Comparison of ENCODE assay signal across 8 cellular contexts in genomic region chr11:128172046-128172878, GRCh38.
DNase-seq lines count a peak whose midpoint lies in the region; ATAC-seq, FAIRE-seq and TF ChIP-seq lines count a peak whose summit lies in the region.

No MANE protein-coding gene starts in this region.

- no peak overlapping the region for H3K27ac Mint-ChIP-seq in naive thymus-derived CD8-positive, alpha-beta T cell
- no peak overlapping the region for H3K27ac Mint-ChIP-seq in stimulated activated memory B cell treated with anti-CD40 and anti-IgM and Interleukin-4, amounts not matched to agents 10 μg/mL and 1 μg/mL and 100 μg/mL, for 72 hours

- TF ChIP-seq CTCF in OCI-LY1 (IDR thresholded peaks at IDR 0.05; ENCODE audit: low read length): peak; percentile 64

- H3K27me3 ChIP-seq in OCI-LY1 (ENCODE audit: insufficient read depth, low read length): no peaks in the 10 kb centered on the region

- no peaks in the 10 kb centered on the region for H3K27me3 Mint-ChIP-seq in naive thymus-derived CD8-positive, alpha-beta T cell
- H3K27me3 Mint-ChIP-seq in stimulated activated memory B cell treated with anti-CD40 and anti-IgM and Interleukin-4, amounts not matched to agents 10 μg/mL and 1 μg/mL and 100 μg/mL, for 72 hours: peaks cover 6% of the 10 kb centered on the region

- H3K27ac ChIP-seq in OCI-LY1 (ENCODE audit: low read depth, low read length, poor library complexity, severe bottlenecking): no peak overlapping the region

- no peaks in the 10 kb centered on the region for H3K4me1 ChIP-seq in OCI-LY1 (ENCODE audit: insufficient read depth, low read length, severe bottlenecking)

- ATAC-seq in GM18517 (IDR thresholded peaks at IDR 0.05; ENCODE audit: unreplicated experiment) (peak; percentile 73), esophagus mucosa (peak; percentile 67)
- ATAC-seq in naive thymus-derived CD8-positive, alpha-beta T cell: peak; percentile 73 to 87
- ATAC-seq in stimulated activated memory B cell treated with anti-CD40 and anti-IgM and Interleukin-4, amounts not matched to agents 10 μg/mL and 1 μg/mL and 100 μg/mL, for 72 hours: peak; percentile 76

- no peaks in the 10 kb centered on the region for H3K36me3 ChIP-seq in OCI-LY1 (ENCODE audit: insufficient read depth, low read length)

- peaks cover 0 to 6% (median 0%) of the 10 kb centered on the region in 4 donors for H3K4me1 Mint-ChIP-seq in naive thymus-derived CD8-positive, alpha-beta T cell
- H3K4me1 Mint-ChIP-seq in stimulated activated memory B cell treated with anti-CD40 and anti-IgM and Interleukin-4, amounts not matched to agents 10 μg/mL and 1 μg/mL and 100 μg/mL, for 72 hours: no peaks in the 10 kb centered on the region

- H3K4me2 ChIP-seq in OCI-LY1 (ENCODE audit: low read length): no peak overlapping the region

- H3K36me3 Mint-ChIP-seq in naive thymus-derived CD8-positive, alpha-beta T cell: no peaks in the 10 kb centered on the region
- H3K36me3 Mint-ChIP-seq in stimulated activated memory B cell treated with anti-CD40 and anti-IgM and Interleukin-4, amounts not matched to agents 10 μg/mL and 1 μg/mL and 100 μg/mL, for 72 hours: no peaks in the 10 kb centered on the region

- no peaks in the 10 kb centered on the region for H3K79me2 ChIP-seq in OCI-LY1 (ENCODE audit: insufficient read depth, low read length)

- no peak overlapping the region for H3K4me3 Mint-ChIP-seq in naive thymus-derived CD8-positive, alpha-beta T cell
- no peak overlapping the region for H3K4me3 Mint-ChIP-seq in stimulated activated memory B cell treated with anti-CD40 and anti-IgM and Interleukin-4, amounts not matched to agents 10 μg/mL and 1 μg/mL and 100 μg/mL, for 72 hours

- POLR2A ChIA-PET in naive thymus-derived CD8-positive, alpha-beta T cell (lab: Charles Lee): interaction anchor here (0.7 to 2.4 kb wide), 5 partner anchors 346 to 666 kb away, joined by 3 to 24 read pairs (median 3); no protein-coding TSS in a partner anchor

- DNase-seq in HT1080 (ENCODE audit: low read depth): peak; percentile 78
- peak; percentile 86 for DNase-seq in activated T-cell treated with anti-CD3 and anti-CD28 coated beads for 1 hour (ENCODE audit: low read depth)
- peak; percentile 67 to 90 (median 80) for DNase-seq in naive thymus-derived CD8-positive, alpha-beta T cell

- H3K9ac ChIP-seq in OCI-LY1 (ENCODE audit: low read length): no peak overlapping the region

- H3K9me3 Mint-ChIP-seq in naive thymus-derived CD8-positive, alpha-beta T cell: no peaks in the 10 kb centered on the region
- no peaks in the 10 kb centered on the region for H3K9me3 Mint-ChIP-seq in stimulated activated memory B cell treated with anti-CD40 and anti-IgM and Interleukin-4, amounts not matched to agents 10 μg/mL and 1 μg/mL and 100 μg/mL, for 72 hours

- H3F3A ChIP-seq in OCI-LY1 (ENCODE audit: insufficient read depth, low read length): no peaks in the 10 kb centered on the region

- H3K9me3 ChIP-seq in OCI-LY1 (ENCODE audit: low read length): no peaks in the 10 kb centered on the region

- no peak overlapping the region for H3K4me3 ChIP-seq in OCI-LY1 (ENCODE audit: low read depth, low read length, poor library complexity, severe bottlenecking)

- FAIRE-seq in A204.1 (lab: Jason Lieb, UNC): peak; percentile 86

- no peak overlapping the region for H2AFZ ChIP-seq in OCI-LY1 (ENCODE audit: low read length)

- H3K9me2 ChIP-seq in OCI-LY1 (ENCODE audit: low read depth, low read length): no peaks in the 10 kb centered on the region

- no peaks in the 10 kb centered on the region for H4K20me1 ChIP-seq in OCI-LY1 (ENCODE audit: insufficient read depth, low read length)
